Comparison of ENCODE assay signal across 2 cellular contexts in the genomic region with DNA sequence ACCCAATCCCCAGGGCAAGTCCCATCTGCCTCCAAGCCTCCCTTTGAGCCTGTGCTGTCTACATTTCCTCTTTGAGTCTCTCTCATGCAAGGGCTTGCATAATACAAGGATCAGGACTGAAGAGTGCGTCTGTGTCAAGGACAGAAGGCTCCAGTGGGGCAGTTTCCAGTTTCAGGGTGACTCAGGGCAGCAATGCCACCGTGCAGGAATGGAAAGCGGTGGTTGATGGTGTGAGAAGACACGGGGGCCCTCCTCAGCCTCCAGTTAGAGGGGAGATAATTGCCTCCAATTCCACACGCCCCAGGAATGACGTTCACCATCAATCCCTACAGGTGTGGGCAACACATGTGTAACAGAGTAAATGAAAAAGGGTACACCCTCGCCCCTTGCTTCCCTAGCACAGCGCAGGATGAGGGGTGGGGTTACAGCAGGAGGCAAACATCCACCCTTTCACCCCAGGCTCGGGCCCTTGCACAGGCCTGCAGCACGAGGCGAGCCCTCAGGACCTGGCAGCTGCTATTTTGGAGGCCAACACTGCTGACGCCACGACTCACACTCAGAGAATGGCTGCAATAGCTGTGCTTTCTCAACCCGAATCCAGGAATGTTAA.
TF ChIP-seq lines count a peak whose summit lies in the region.

No MANE protein-coding gene starts in this region.

TF ChIP-seq in WTC11, 78 proteins besides CTCF, POLR2A, EP300 and RAD21 (continued from another document):
- TF ChIP-seq, protein P1, sequence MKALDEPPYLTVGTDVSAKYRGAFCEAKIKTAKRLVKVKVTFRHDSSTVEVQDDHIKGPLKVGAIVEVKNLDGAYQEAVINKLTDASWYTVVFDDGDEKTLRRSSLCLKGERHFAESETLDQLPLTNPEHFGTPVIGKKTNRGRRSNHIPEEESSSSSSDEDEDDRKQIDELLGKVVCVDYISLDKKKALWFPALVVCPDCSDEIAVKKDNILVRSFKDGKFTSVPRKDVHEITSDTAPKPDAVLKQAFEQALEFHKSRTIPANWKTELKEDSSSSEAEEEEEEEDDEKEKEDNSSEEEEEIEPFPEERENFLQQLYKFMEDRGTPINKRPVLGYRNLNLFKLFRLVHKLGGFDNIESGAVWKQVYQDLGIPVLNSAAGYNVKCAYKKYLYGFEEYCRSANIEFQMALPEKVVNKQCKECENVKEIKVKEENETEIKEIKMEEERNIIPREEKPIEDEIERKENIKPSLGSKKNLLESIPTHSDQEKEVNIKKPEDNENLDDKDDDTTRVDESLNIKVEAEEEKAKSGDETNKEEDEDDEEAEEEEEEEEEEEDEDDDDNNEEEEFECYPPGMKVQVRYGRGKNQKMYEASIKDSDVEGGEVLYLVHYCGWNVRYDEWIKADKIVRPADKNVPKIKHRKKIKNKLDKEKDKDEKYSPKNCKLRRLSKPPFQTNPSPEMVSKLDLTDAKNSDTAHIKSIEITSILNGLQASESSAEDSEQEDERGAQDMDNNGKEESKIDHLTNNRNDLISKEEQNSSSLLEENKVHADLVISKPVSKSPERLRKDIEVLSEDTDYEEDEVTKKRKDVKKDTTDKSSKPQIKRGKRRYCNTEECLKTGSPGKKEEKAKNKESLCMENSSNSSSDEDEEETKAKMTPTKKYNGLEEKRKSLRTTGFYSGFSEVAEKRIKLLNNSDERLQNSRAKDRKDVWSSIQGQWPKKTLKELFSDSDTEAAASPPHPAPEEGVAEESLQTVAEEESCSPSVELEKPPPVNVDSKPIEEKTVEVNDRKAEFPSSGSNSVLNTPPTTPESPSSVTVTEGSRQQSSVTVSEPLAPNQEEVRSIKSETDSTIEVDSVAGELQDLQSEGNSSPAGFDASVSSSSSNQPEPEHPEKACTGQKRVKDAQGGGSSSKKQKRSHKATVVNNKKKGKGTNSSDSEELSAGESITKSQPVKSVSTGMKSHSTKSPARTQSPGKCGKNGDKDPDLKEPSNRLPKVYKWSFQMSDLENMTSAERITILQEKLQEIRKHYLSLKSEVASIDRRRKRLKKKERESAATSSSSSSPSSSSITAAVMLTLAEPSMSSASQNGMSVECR (CRISPR knock-in tag; IDR thresholded peaks at IDR 0.05; ENCODE audit: borderline replicate concordance): no peak
- TF ChIP-seq SP1 (CRISPR knock-in tag; conservative IDR thresholded peaks at IDR 0.05) (no peak), GABPB1 (CRISPR knock-in tag; IDR thresholded peaks at IDR 0.05) (peak; percentile 63), ZNF138 (CRISPR knock-in tag; conservative IDR thresholded peaks at IDR 0.05) (no peak)
- TF ChIP-seq, protein P2, sequence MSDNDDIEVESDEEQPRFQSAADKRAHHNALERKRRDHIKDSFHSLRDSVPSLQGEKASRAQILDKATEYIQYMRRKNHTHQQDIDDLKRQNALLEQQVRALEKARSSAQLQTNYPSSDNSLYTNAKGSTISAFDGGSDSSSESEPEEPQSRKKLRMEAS (CRISPR knock-in tag; IDR thresholded peaks at IDR 0.05): no peak

TF ChIP-seq in liver, 16 proteins besides CTCF, POLR2A, EP300 and RAD21 (continued from another document):
- TF ChIP-seq, protein P3, sequence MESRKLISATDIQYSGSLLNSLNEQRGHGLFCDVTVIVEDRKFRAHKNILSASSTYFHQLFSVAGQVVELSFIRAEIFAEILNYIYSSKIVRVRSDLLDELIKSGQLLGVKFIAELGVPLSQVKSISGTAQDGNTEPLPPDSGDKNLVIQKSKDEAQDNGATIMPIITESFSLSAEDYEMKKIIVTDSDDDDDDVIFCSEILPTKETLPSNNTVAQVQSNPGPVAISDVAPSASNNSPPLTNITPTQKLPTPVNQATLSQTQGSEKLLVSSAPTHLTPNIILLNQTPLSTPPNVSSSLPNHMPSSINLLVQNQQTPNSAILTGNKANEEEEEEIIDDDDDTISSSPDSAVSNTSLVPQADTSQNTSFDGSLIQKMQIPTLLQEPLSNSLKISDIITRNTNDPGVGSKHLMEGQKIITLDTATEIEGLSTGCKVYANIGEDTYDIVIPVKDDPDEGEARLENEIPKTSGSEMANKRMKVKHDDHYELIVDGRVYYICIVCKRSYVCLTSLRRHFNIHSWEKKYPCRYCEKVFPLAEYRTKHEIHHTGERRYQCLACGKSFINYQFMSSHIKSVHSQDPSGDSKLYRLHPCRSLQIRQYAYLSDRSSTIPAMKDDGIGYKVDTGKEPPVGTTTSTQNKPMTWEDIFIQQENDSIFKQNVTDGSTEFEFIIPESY (IDR thresholded peaks at IDR 0.05): no peak
- TF ChIP-seq YY1 (IDR thresholded peaks at IDR 0.05) (no peak), HNF4A (conservative IDR thresholded peaks at IDR 0.05) (no peak), FOXA2 (IDR thresholded peaks at IDR 0.05) (no peak), JUND (IDR thresholded peaks at IDR 0.05) (no peak), TAF1 (conservative IDR thresholded peaks at IDR 0.05) (no peak), NR2F2 (IDR thresholded peaks at IDR 0.05) (no peak)
- TF ChIP-seq, protein P4, sequence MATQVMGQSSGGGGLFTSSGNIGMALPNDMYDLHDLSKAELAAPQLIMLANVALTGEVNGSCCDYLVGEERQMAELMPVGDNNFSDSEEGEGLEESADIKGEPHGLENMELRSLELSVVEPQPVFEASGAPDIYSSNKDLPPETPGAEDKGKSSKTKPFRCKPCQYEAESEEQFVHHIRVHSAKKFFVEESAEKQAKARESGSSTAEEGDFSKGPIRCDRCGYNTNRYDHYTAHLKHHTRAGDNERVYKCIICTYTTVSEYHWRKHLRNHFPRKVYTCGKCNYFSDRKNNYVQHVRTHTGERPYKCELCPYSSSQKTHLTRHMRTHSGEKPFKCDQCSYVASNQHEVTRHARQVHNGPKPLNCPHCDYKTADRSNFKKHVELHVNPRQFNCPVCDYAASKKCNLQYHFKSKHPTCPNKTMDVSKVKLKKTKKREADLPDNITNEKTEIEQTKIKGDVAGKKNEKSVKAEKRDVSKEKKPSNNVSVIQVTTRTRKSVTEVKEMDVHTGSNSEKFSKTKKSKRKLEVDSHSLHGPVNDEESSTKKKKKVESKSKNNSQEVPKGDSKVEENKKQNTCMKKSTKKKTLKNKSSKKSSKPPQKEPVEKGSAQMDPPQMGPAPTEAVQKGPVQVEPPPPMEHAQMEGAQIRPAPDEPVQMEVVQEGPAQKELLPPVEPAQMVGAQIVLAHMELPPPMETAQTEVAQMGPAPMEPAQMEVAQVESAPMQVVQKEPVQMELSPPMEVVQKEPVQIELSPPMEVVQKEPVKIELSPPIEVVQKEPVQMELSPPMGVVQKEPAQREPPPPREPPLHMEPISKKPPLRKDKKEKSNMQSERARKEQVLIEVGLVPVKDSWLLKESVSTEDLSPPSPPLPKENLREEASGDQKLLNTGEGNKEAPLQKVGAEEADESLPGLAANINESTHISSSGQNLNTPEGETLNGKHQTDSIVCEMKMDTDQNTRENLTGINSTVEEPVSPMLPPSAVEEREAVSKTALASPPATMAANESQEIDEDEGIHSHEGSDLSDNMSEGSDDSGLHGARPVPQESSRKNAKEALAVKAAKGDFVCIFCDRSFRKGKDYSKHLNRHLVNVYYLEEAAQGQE (IDR thresholded peaks at IDR 0.05): no peak
